1 cellular context compared by ENCODE assay signal in the genomic region with DNA sequence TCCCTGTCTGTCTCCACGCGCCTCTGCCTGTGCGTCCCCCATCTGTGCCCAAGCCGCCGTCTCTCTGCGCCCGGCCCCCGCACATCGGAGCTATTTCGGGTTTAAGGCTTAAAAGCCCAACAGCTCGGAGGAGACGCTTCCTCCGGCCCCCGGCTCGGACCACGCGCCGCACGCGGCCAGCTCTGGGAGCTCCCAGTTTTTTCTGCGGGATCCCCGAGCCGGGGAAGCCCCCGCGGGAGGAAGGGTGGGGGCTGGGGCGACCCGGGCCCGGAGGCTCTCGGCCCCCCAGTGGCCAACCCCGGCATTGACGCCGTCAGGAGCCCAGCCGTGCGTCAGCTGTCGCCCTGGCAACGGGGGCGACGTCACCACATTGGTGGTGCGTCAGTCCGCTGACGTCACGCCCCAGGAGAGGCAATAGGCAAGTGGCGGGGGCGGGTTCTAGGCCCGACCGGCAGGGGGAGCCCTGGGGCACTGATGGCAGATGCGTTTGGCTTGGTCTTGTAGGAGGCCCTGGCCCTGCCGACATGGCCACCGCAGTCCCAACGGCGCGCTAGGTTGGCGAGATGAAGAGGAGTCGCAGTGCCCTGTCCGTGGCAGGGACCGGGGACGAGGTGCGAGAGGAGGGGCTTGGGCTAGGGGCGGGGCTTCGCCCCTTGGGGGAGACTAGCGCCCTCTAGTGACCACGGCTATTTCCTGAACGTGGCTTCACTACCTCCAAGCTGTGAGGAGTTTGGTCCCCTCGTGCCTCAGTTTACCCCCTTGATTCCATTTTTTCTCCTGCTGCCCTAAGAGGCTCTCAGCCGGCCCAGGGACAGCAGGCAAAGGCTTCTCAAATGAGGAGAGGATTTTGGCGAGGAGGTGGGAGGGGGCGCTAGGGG.
TF ChIP-seq lines count a peak whose summit lies in the region.

No MANE protein-coding gene starts in this region.

TF ChIP-seq in HepG2, 621 proteins besides CTCF, POLR2A, EP300 and RAD21 (continued from another document and continues in another):
- TF ChIP-seq HOXA5 (CRISPR knock-in tag; IDR thresholded peaks at IDR 0.05) (no peak), HMG20A (CRISPR knock-in tag; IDR thresholded peaks at IDR 0.05; ENCODE audit: borderline replicate concordance) (no peak), MED1 (CRISPR knock-in tag; IDR thresholded peaks at IDR 0.05) (peak; percentile 58), HHEX (CRISPR knock-in tag; IDR thresholded peaks at IDR 0.05) (0 out of 2 replicates have a peak, but pooled peaks have one; percentile 12), ZFP36 (IDR thresholded peaks at IDR 0.05; ENCODE audit: borderline replicate concordance, low read depth, low read length, partially characterized antibody) (no peak), ZNF430 (CRISPR knock-in tag; IDR thresholded peaks at IDR 0.05) (peak; percentile 69; the same call in 1 of the 2 replicates), AGO2 (optimal IDR thresholded peaks at IDR 0.05; ENCODE audit: low read depth, low read length) (no peak), ZZZ3 (CRISPR knock-in tag; IDR thresholded peaks at IDR 0.05; ENCODE audit: borderline replicate concordance) (no peak), SIN3A (IDR thresholded peaks at IDR 0.05; ENCODE audit: borderline replicate concordance, low read depth, low read length) (peak; percentile 71; the same call in 1 of the 2 replicates), PAX8 (CRISPR knock-in tag; IDR thresholded peaks at IDR 0.05; ENCODE audit: borderline replicate concordance) (no peak), PAF1 (CRISPR knock-in tag; IDR thresholded peaks at IDR 0.05) (no peak), ZNF274 (CRISPR knock-in tag; IDR thresholded peaks at IDR 0.05) (peak; percentile 54; the same call in 1 of the 2 replicates), ZNF3 (CRISPR knock-in tag; IDR thresholded peaks at IDR 0.05) (no peak), KAT7 (CRISPR knock-in tag; IDR thresholded peaks at IDR 0.05; ENCODE audit: borderline replicate concordance) (no peak), ZNF235 (CRISPR knock-in tag; IDR thresholded peaks at IDR 0.05; ENCODE audit: borderline replicate concordance) (no peak; the same call in 1 of the 2 replicates), ZNF501 (CRISPR knock-in tag; IDR thresholded peaks at IDR 0.05) (peak; percentile 88), ZNF720 (CRISPR knock-in tag; IDR thresholded peaks at IDR 0.05) (no peak), SETDB1 (CRISPR knock-in tag; IDR thresholded peaks at IDR 0.05; ENCODE audit: borderline replicate concordance) (no peak), ZNF337 (CRISPR knock-in tag; IDR thresholded peaks at IDR 0.05; ENCODE audit: borderline replicate concordance, low read depth) (no peak), PITX1 (CRISPR knock-in tag; IDR thresholded peaks at IDR 0.05) (peak; percentile 46; the same call in 1 of the 2 replicates), MIXL1 (CRISPR knock-in tag; IDR thresholded peaks at IDR 0.05) (peak; percentile 53), U2AF1 (optimal IDR thresholded peaks at IDR 0.05; ENCODE audit: low read depth, low read length) (peak; percentile 74), MYC (CRISPR knock-in tag; IDR thresholded peaks at IDR 0.05; ENCODE audit: borderline replicate concordance) (0 out of 2 replicates have a peak, but pooled peaks have one; percentile 56), SAFB2 (CRISPR knock-in tag; IDR thresholded peaks at IDR 0.05; ENCODE audit: borderline replicate concordance, low read depth) (peak; percentile 25; the same call in 1 of the 2 replicates), KDM5A (IDR thresholded peaks at IDR 0.05; ENCODE audit: borderline replicate concordance, low read length) (no peak; the same call in 1 of the 2 replicates), RCOR2 (CRISPR knock-in tag; IDR thresholded peaks at IDR 0.05) (peak; percentile 100), HDAC6 (IDR thresholded peaks at IDR 0.05; ENCODE audit: low read depth, low read length) (no peak), NFYC (CRISPR knock-in tag; IDR thresholded peaks at IDR 0.05) (peak; percentile 42; the same call in 1 of the 2 replicates), FIP1L1 (IDR thresholded peaks at IDR 0.05; ENCODE audit: borderline replicate concordance, insufficient read depth, low read depth, low read length) (no peak), ZNF234 (CRISPR knock-in tag; conservative IDR thresholded peaks at IDR 0.05) (no peak), PHF8 (CRISPR knock-in tag; IDR thresholded peaks at IDR 0.05) (peak; percentile 49; the same call in 1 of the 2 replicates), ZNF749 (CRISPR knock-in tag; IDR thresholded peaks at IDR 0.05; ENCODE audit: borderline replicate concordance) (0 out of 2 replicates have a peak, but pooled peaks have one; percentile 32)
- TF ChIP-seq, protein P1, sequence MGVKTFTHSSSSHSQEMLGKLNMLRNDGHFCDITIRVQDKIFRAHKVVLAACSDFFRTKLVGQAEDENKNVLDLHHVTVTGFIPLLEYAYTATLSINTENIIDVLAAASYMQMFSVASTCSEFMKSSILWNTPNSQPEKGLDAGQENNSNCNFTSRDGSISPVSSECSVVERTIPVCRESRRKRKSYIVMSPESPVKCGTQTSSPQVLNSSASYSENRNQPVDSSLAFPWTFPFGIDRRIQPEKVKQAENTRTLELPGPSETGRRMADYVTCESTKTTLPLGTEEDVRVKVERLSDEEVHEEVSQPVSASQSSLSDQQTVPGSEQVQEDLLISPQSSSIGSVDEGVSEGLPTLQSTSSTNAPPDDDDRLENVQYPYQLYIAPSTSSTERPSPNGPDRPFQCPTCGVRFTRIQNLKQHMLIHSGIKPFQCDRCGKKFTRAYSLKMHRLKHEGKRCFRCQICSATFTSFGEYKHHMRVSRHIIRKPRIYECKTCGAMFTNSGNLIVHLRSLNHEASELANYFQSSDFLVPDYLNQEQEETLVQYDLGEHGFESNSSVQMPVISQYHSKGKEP (CRISPR knock-in tag; IDR thresholded peaks at IDR 0.05), result no peak
- TF ChIP-seq, protein P2, sequence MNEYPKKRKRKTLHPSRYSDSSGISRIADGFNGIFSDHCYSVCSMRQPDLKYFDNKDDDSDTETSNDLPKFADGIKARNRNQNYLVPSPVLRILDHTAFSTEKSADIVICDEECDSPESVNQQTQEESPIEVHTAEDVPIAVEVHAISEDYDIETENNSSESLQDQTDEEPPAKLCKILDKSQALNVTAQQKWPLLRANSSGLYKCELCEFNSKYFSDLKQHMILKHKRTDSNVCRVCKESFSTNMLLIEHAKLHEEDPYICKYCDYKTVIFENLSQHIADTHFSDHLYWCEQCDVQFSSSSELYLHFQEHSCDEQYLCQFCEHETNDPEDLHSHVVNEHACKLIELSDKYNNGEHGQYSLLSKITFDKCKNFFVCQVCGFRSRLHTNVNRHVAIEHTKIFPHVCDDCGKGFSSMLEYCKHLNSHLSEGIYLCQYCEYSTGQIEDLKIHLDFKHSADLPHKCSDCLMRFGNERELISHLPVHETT (CRISPR knock-in tag; conservative IDR thresholded peaks at IDR 0.05), result peak; percentile 70; the same call in 1 of the 2 replicates
- TF ChIP-seq, protein P3, sequence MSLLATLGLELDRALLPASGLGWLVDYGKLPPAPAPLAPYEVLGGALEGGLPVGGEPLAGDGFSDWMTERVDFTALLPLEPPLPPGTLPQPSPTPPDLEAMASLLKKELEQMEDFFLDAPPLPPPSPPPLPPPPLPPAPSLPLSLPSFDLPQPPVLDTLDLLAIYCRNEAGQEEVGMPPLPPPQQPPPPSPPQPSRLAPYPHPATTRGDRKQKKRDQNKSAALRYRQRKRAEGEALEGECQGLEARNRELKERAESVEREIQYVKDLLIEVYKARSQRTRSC (CRISPR knock-in tag; IDR thresholded peaks at IDR 0.05; ENCODE audit: low read depth), result no peak
- TF ChIP-seq, protein P4, sequence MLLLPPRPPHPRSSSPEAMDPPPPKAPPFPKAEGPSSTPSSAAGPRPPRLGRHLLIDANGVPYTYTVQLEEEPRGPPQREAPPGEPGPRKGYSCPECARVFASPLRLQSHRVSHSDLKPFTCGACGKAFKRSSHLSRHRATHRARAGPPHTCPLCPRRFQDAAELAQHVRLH (CRISPR knock-in tag; IDR thresholded peaks at IDR 0.05; ENCODE audit: borderline replicate concordance, low read depth), result peak; percentile 90; the same call in 1 of the 2 replicates
- TF ChIP-seq, protein P5, sequence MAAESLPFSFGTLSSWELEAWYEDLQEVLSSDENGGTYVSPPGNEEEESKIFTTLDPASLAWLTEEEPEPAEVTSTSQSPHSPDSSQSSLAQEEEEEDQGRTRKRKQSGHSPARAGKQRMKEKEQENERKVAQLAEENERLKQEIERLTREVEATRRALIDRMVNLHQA (CRISPR knock-in tag; IDR thresholded peaks at IDR 0.05), result 0 out of 2 replicates have a peak, but pooled peaks have one; percentile 42
- TF ChIP-seq, protein P6, sequence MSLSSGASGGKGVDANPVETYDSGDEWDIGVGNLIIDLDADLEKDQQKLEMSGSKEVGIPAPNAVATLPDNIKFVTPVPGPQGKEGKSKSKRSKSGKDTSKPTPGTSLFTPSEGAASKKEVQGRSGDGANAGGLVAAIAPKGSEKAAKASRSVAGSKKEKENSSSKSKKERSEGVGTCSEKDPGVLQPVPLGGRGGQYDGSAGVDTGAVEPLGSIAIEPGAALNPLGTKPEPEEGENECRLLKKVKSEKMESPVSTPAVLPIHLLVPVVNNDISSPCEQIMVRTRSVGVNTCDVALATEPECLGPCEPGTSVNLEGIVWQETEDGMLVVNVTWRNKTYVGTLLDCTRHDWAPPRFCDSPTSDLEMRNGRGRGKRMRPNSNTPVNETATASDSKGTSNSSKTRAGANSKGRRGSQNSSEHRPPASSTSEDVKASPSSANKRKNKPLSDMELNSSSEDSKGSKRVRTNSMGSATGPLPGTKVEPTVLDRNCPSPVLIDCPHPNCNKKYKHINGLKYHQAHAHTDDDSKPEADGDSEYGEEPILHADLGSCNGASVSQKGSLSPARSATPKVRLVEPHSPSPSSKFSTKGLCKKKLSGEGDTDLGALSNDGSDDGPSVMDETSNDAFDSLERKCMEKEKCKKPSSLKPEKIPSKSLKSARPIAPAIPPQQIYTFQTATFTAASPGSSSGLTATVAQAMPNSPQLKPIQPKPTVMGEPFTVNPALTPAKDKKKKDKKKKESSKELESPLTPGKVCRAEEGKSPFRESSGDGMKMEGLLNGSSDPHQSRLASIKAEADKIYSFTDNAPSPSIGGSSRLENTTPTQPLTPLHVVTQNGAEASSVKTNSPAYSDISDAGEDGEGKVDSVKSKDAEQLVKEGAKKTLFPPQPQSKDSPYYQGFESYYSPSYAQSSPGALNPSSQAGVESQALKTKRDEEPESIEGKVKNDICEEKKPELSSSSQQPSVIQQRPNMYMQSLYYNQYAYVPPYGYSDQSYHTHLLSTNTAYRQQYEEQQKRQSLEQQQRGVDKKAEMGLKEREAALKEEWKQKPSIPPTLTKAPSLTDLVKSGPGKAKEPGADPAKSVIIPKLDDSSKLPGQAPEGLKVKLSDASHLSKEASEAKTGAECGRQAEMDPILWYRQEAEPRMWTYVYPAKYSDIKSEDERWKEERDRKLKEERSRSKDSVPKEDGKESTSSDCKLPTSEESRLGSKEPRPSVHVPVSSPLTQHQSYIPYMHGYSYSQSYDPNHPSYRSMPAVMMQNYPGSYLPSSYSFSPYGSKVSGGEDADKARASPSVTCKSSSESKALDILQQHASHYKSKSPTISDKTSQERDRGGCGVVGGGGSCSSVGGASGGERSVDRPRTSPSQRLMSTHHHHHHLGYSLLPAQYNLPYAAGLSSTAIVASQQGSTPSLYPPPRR (CRISPR knock-in tag; IDR thresholded peaks at IDR 0.05; ENCODE audit: borderline replicate concordance), result 0 out of 2 replicates have a peak, but pooled peaks have one; percentile 48
- TF ChIP-seq, protein P7, sequence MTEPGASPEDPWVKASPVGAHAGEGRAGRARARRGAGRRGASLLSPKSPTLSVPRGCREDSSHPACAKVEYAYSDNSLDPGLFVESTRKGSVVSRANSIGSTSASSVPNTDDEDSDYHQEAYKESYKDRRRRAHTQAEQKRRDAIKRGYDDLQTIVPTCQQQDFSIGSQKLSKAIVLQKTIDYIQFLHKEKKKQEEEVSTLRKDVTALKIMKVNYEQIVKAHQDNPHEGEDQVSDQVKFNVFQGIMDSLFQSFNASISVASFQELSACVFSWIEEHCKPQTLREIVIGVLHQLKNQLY (CRISPR knock-in tag; IDR thresholded peaks at IDR 0.05), result no peak
- TF ChIP-seq, protein P8, sequence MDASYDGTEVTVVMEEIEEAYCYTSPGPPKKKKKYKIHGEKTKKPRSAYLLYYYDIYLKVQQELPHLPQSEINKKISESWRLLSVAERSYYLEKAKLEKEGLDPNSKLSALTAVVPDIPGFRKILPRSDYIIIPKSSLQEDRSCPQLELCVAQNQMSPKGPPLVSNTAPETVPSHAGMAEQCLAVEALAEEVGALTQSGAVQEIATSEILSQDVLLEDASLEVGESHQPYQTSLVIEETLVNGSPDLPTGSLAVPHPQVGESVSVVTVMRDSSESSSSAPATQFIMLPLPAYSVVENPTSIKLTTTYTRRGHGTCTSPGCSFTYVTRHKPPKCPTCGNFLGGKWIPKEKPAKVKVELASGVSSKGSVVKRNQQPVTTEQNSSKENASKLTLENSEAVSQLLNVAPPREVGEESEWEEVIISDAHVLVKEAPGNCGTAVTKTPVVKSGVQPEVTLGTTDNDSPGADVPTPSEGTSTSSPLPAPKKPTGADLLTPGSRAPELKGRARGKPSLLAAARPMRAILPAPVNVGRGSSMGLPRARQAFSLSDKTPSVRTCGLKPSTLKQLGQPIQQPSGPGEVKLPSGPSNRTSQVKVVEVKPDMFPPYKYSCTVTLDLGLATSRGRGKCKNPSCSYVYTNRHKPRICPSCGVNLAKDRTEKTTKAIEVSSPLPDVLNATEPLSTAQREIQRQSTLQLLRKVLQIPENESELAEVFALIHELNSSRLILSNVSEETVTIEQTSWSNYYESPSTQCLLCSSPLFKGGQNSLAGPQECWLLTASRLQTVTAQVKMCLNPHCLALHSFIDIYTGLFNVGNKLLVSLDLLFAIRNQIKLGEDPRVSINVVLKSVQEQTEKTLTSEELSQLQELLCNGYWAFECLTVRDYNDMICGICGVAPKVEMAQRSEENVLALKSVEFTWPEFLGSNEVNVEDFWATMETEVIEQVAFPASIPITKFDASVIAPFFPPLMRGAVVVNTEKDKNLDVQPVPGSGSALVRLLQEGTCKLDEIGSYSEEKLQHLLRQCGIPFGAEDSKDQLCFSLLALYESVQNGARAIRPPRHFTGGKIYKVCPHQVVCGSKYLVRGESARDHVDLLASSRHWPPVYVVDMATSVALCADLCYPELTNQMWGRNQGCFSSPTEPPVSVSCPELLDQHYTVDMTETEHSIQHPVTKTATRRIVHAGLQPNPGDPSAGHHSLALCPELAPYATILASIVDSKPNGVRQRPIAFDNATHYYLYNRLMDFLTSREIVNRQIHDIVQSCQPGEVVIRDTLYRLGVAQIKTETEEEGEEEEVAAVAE (CRISPR knock-in tag; IDR thresholded peaks at IDR 0.05; ENCODE audit: borderline replicate concordance), result peak; percentile 40; the same call in 1 of the 2 replicates
- TF ChIP-seq, protein P9, sequence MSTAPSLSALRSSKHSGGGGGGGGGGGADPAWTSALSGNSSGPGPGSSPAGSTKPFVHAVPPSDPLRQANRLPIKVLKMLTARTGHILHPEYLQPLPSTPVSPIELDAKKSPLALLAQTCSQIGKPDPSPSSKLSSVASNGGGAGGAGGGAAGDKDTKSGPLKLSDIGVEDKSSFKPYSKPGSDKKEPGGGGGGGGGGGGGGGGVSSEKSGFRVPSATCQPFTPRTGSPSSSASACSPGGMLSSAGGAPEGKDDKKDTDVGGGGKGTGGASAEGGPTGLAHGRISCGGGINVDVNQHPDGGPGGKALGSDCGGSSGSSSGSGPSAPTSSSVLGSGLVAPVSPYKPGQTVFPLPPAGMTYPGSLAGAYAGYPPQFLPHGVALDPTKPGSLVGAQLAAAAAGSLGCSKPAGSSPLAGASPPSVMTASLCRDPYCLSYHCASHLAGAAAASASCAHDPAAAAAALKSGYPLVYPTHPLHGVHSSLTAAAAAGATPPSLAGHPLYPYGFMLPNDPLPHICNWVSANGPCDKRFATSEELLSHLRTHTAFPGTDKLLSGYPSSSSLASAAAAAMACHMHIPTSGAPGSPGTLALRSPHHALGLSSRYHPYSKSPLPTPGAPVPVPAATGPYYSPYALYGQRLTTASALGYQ (CRISPR knock-in tag; IDR thresholded peaks at IDR 0.05), result peak; percentile 66; the same call in 1 of the 2 replicates
